Comparison of ENCODE assay signal across 1 cellular context in genomic region chr10:102368072-102368471, GRCh38.
TF ChIP-seq lines count a peak whose summit lies in the region.

No MANE protein-coding gene starts in this region.

TF ChIP-seq in HCT116, 20 proteins besides CTCF, POLR2A, EP300 and RAD21:
- TF ChIP-seq JUND (IDR thresholded peaks at IDR 0.05): no peak
- TF ChIP-seq SIN3A (IDR thresholded peaks at IDR 0.05; ENCODE audit: low read depth): no peak
- no peak for TF ChIP-seq SRF (IDR thresholded peaks at IDR 0.05; ENCODE audit: low read depth)
- no peak for TF ChIP-seq EGR1 (IDR thresholded peaks at IDR 0.05; ENCODE audit: low read depth)
- no peak for TF ChIP-seq POLR2AphosphoS5 (IDR thresholded peaks at IDR 0.05; ENCODE audit: low read depth, low read length)
- no peak for TF ChIP-seq FOSL1 (IDR thresholded peaks at IDR 0.05; ENCODE audit: low read depth)
- no peak for TF ChIP-seq REST (IDR thresholded peaks at IDR 0.05; ENCODE audit: low read depth)
- TF ChIP-seq ATF3 (IDR thresholded peaks at IDR 0.05): no peak
- no peak for TF ChIP-seq ZFX (IDR thresholded peaks at IDR 0.05)
- TF ChIP-seq SP1 (IDR thresholded peaks at IDR 0.05; ENCODE audit: low read depth): no peak
- no peak for TF ChIP-seq EZH2 (IDR thresholded peaks at IDR 0.05)
- no peak for TF ChIP-seq CBX3 (IDR thresholded peaks at IDR 0.05; ENCODE audit: low read depth)
- TF ChIP-seq CEBPB (IDR thresholded peaks at IDR 0.05; ENCODE audit: low read depth): no peak
- TF ChIP-seq ELF1 (IDR thresholded peaks at IDR 0.05; ENCODE audit: borderline replicate concordance, low read depth): no peak
- no peak for TF ChIP-seq EZH2phosphoT487 (IDR thresholded peaks at IDR 0.05; ENCODE audit: borderline replicate concordance)
- no peak for TF ChIP-seq ZBTB33 (IDR thresholded peaks at IDR 0.05; ENCODE audit: extremely low read depth, insufficient replicate concordance, low read length)
- TF ChIP-seq TCF7L2 (IDR thresholded peaks at IDR 0.05; ENCODE audit: borderline replicate concordance, extremely low read depth, insufficient read depth, insufficient read length): no peak
- no peak for TF ChIP-seq MAX (IDR thresholded peaks at IDR 0.05)
- TF ChIP-seq YY1 (IDR thresholded peaks at IDR 0.05; ENCODE audit: extremely low read depth, insufficient replicate concordance, low read depth, low read length): no peak
